ENCODE assay signal across 8 cellular contexts in genomic region chr18:57803119-57803969, GRCh38. TPM values are rescaled to one million over a fixed set of nuclear protein-coding genes. Genes with fewer than 3 reads are reported as not detected.
DNase-seq lines count a peak whose midpoint lies in the region; ATAC-seq and TF ChIP-seq lines count a peak whose summit lies in the region.

TSS of gene ATP8B1 (minus strand) at chr18:57803315. CDS start at chr18:57731807, 71,508 bp downstream.

- no peaks in the 10 kb centered on the region for H3K79me2 ChIP-seq in GM23338 (replicated peaks; ENCODE audit: insufficient read depth)

- H3K36me3 Mint-ChIP-seq in GM23338 (ENCODE audit: low read depth), result no peaks in the 10 kb centered on the region
- H3K36me3 Mint-ChIP-seq in central memory CD8-positive, alpha-beta T cell (ENCODE audit: insufficient read depth), result peaks cover 1% of the 10 kb centered on the region

- H3K4me3 ChIP-seq in GM23338 (peak within 1 kb of the TSS; percentile 90), spleen (peak within 1 kb of the TSS; percentile 47 to 78 (median 60))

- no peaks in the 10 kb centered on the region for H3K9me2 ChIP-seq in GM23338 (ENCODE audit: insufficient read depth)

- no peaks in the 10 kb centered on the region; the same call in 2 of the 3 replicates for H3K9me3 Mint-ChIP-seq in GM23338
- H3K9me3 Mint-ChIP-seq in central memory CD8-positive, alpha-beta T cell, result no peaks in the 10 kb centered on the region

- H3K4me3 Mint-ChIP-seq in GM23338, result peak within 1 kb of the TSS; percentile 91
- peak within 1 kb of the TSS; percentile 16 for H3K4me3 Mint-ChIP-seq in central memory CD8-positive, alpha-beta T cell

- H3K4me1 ChIP-seq in GM23338 (ENCODE audit: insufficient read depth) (no peaks in the 10 kb centered on the region), spleen (peaks cover 0 to 55% (median 33%) of the 10 kb centered on the region in 6 donors)

- H3K27ac ChIP-seq in GM23338 (ENCODE audit: low read depth) (no peak within 1 kb of the TSS), spleen (peak within 1 kb of the TSS in 7 of 8 donors; percentile 36 to 79 (median 67))

- H3K27ac Mint-ChIP-seq in GM23338, result no peak within 1 kb of the TSS
- H3K27ac Mint-ChIP-seq in central memory CD8-positive, alpha-beta T cell (ENCODE audit: low read depth), result no peak within 1 kb of the TSS

- intact Hi-C loops in spleen (cut with DNase I; ENCODE audit: low total_unique reads), result no loop called here

- H4K20me1 ChIP-seq in GM23338 (replicated peaks; ENCODE audit: insufficient read depth), result no peaks in the 10 kb centered on the region

- peak; percentile 86 for ATAC-seq in GM23338
- ATAC-seq in central memory CD8-positive, alpha-beta T cell (replicated peaks; ENCODE audit: extremely low read depth, poor library complexity, severe bottlenecking), result no peak

- peaks cover 44% of the 10 kb centered on the region for H3K27me3 Mint-ChIP-seq in GM23338 (ENCODE audit: insufficient read depth, low read depth, poor library complexity)
- peaks cover 45% of the 10 kb centered on the region for H3K27me3 Mint-ChIP-seq in central memory CD8-positive, alpha-beta T cell

- WGBS in spleen, 5 donors, result 4 to 26% (median 6%) methylated on average over 20 to 73 of the region's 73 CpGs

- no peak for TF ChIP-seq POLR2A in spleen (IDR thresholded peaks at IDR 0.05)

- no peak for TF ChIP-seq CTCF in GM23338 (conservative IDR thresholded peaks at IDR 0.05; ENCODE audit: low read depth in 2 of 2)
- TF ChIP-seq CTCF in spleen (IDR thresholded peaks at IDR 0.05 in 8 of 11, conservative IDR thresholded peaks at IDR 0.05 in 3 of 11), result peak in 1 of 11 experiments; percentile 19

- H3K4me2 ChIP-seq in GM23338, result peak within 1 kb of the TSS; percentile 98

- H3K4me1 Mint-ChIP-seq in GM23338, result peaks cover 14% of the 10 kb centered on the region
- H3K4me1 Mint-ChIP-seq in central memory CD8-positive, alpha-beta T cell, result no peaks in the 10 kb centered on the region

- peak; percentile 88 for DNase-seq in DMS153 treated with DMSO at 0.1 percent for 48 hours (lab: John Stamatoyannopoulos, UW; ENCODE audit: unreplicated experiment)
- DNase-seq in GM23338 (ENCODE audit: low spot score), result peak; percentile 93
- DNase-seq in NCI-H2196 (lab: John Stamatoyannopoulos, UW; ENCODE audit: unreplicated experiment), result peak; percentile 93
- DNase-seq in central memory CD8-positive, alpha-beta T cell (ENCODE audit: low spot score in 2 of 2), result no peak
- DNase-seq in islet precursor cell, result peak; percentile 97
- peak; percentile 83 for DNase-seq in spleen
- DNase-seq in stimulated activated CD4-positive, alpha-beta T cell treated with anti-CD3 and anti-CD28 coated beads, Interleukin-4, amount 100 ng/mL, for 4 hours, result no peak
- DNase-seq in GM19240 (ENCODE audit: insufficient read length, low spot score), result no peak

- H3K27me3 ChIP-seq in GM23338 (ENCODE audit: insufficient read depth) (peaks cover 62% of the 10 kb centered on the region), spleen (replicated peaks in 1 of 7) (peaks cover 0 to 48% (median 25%) of the 10 kb centered on the region in 7 donors)

- peak within 1 kb of the TSS; percentile 100 for H2AFZ ChIP-seq in GM23338

- H3K9me3 ChIP-seq in spleen, result no peaks in the 10 kb centered on the region

- H3F3A ChIP-seq in GM23338 (replicated peaks; ENCODE audit: low read depth), result 0 out of 2 replicates have a peak, but pooled peaks cover 7% of the 10 kb centered on the region

- H3K36me3 ChIP-seq in GM23338 (ENCODE audit: insufficient read depth) (no peaks in the 10 kb centered on the region), spleen (no peaks in the 10 kb centered on the region)

TF ChIP-seq in GM23338, 12 proteins besides CTCF, POLR2A, EP300 and RAD21:
- TF ChIP-seq REST (IDR thresholded peaks at IDR 0.05; ENCODE audit: unreplicated experiment) (no peak), EZH2 (IDR thresholded peaks at IDR 0.05; ENCODE audit: low read depth, unreplicated experiment) (peak; percentile 69), NANOG (IDR thresholded peaks at IDR 0.05; ENCODE audit: borderline replicate concordance) (no peak), ETS1 (IDR thresholded peaks at IDR 0.05) (no peak), EZH2phosphoT487 (IDR thresholded peaks at IDR 0.05; ENCODE audit: unreplicated experiment) (no peak), POLR2AphosphoS5 (IDR thresholded peaks at IDR 0.05; ENCODE audit: low read depth) (peak; percentile 64), CREB1 (CRISPR knock-in tag; IDR thresholded peaks at IDR 0.05; ENCODE audit: low read depth) (no peak)

RNA-seq across cellular contexts. Expression of gene ATP8B1, which starts in this region (rescaled TPM):
- 3.0 and 3.9 TPM in 2 replicates for total RNA-seq in GM23338 (2014; rRNA removed; shearing (Covaris generic))
- polyA plus RNA-seq in GM23338 (2016; fragmentation: Nextera tagmentation; extraction: Ambion mirVana) (1.0 and 1.7 TPM in 2 replicates), spleen (1 to 10 TPM; 1.0 to 2.1 (median 1.5) TPM)
- total RNA-seq in spleen, result 10 to 100 TPM in 6 of 7 donors, 1 to 10 TPM in 1; 5.1 to 22.0 (median 14.5) TPM

Comparison
In these comparisons a context has a peak if more than half of its experiments do, and no peak if none do; other contexts are left out.
1. DNase-seq: peak in DMS153 treated with DMSO at 0.1 percent for 48 hours (single experiment), GM23338 (single experiment), NCI-H2196 (single experiment), islet precursor cell (single experiment) and spleen (single experiment); none in central memory CD8-positive, alpha-beta T cell (0 of 2), stimulated activated CD4-positive, alpha-beta T cell treated with anti-CD3 and anti-CD28 coated beads, Interleukin-4, amount 100 ng/mL, for 4 hours (0 of 2) and GM19240 (single experiment).